Comparison of ENCODE assay signal across 18 cellular contexts in genomic region chr2:15812187-15812830, GRCh38.
"Had no signal": no experiment of that assay in that cellular context is flagged by ENCODE, and none has a peak within 500 bp of the region (broad histone marks: within the 10 kb centered on the region; RNA-seq: fewer than 3 reads in every experiment).

No MANE protein-coding gene starts in this region.

- DNase-seq: activated CD4-positive, alpha-beta T cell treated with anti-CD3 and anti-CD28 coated beads for 4 hours; activated CD8-positive, alpha-beta memory T cell treated with anti-CD3 and anti-CD28 coated beads, Interleukin-2, amount 50 U/mL, for 4 hours; activated CD8-positive, alpha-beta T cell treated with anti-CD3 and anti-CD28 coated beads for 36 hours; activated gamma-delta T cell treated with Interleukin-2 at 50 U/mL for 16 hours; activated naive CD8-positive, alpha-beta T cell treated with anti-CD3 and anti-CD28 coated beads for 36 hours; activated T-cell treated with anti-CD3 and anti-CD28 coated beads, Interleukin-2, amount 50 U/mL, for 72 hours; foreskin fibroblast; islet precursor cell; pancreas; stimulated activated CD4-positive, alpha-beta T cell treated with anti-CD3 and anti-CD28 coated beads, Interleukin-15, amount 100 ng/mL, for 24 hours; stimulated activated CD4-positive, alpha-beta T cell treated with anti-CD3 and anti-CD28 coated beads, Interleukin-4, amount 100 ng/mL, for 4 hours; stomach; T-cell; tibial artery had no signal

- H3K36me3 ChIP-seq: breast epithelium, esophagus muscularis mucosa, pancreas, stomach, tibial artery had no signal

- H3K4me1 ChIP-seq: breast epithelium, pancreas, stomach, tibial artery had no signal

- H3K9me3 ChIP-seq: breast epithelium, esophagus muscularis mucosa, pancreas, stomach, tibial artery had no signal

- H3K9me3 Mint-ChIP-seq: activated CD8-positive, alpha-beta T cell treated with anti-CD3 and anti-CD28 coated beads for 36 hours; activated naive CD8-positive, alpha-beta T cell treated with anti-CD3 and anti-CD28 coated beads for 36 hours; activated T-cell treated with anti-CD3 and anti-CD28 coated beads, Interleukin-2, amount 50 U/mL, for 72 hours; T-cell had no signal

- ATAC-seq: activated CD8-positive, alpha-beta T cell treated with anti-CD3 and anti-CD28 coated beads for 36 hours; activated T-cell treated with anti-CD3 and anti-CD28 coated beads, Interleukin-2, amount 50 U/mL, for 72 hours; left lobe of liver; pancreas; T-cell had no signal

- H3K36me3 Mint-ChIP-seq: activated naive CD8-positive, alpha-beta T cell treated with anti-CD3 and anti-CD28 coated beads for 36 hours; T-cell had no signal

- H3K4me3 ChIP-seq: breast epithelium, esophagus muscularis mucosa, pancreas, stomach, tibial artery had no signal

- H3K4me1 Mint-ChIP-seq: activated naive CD8-positive, alpha-beta T cell treated with anti-CD3 and anti-CD28 coated beads for 36 hours; T-cell had no signal

- H3K4me3 Mint-ChIP-seq: activated CD8-positive, alpha-beta T cell treated with anti-CD3 and anti-CD28 coated beads for 36 hours; activated naive CD8-positive, alpha-beta T cell treated with anti-CD3 and anti-CD28 coated beads for 36 hours; activated T-cell treated with anti-CD3 and anti-CD28 coated beads, Interleukin-2, amount 50 U/mL, for 72 hours; T-cell had no signal

- H3K27ac Mint-ChIP-seq: activated CD8-positive, alpha-beta T cell treated with anti-CD3 and anti-CD28 coated beads for 36 hours; activated naive CD8-positive, alpha-beta T cell treated with anti-CD3 and anti-CD28 coated beads for 36 hours; activated T-cell treated with anti-CD3 and anti-CD28 coated beads, Interleukin-2, amount 50 U/mL, for 72 hours; T-cell had no signal

- H3K27ac ChIP-seq: breast epithelium, esophagus muscularis mucosa, pancreas, stomach, tibial artery, VCaP had no signal

- H3K27me3 ChIP-seq: esophagus muscularis mucosa, pancreas had no signal
